In genomic region chr14:99790978-99791376, GRCh38 we compare ENCODE assay signal across 17 cellular contexts. TPM values are rescaled to one million over a fixed set of nuclear protein-coding genes. Genes with fewer than 3 reads are reported as not detected.
DNase-seq lines count a peak whose midpoint lies in the region; FAIRE-seq and TF ChIP-seq lines count a peak whose summit lies in the region.
"Had no signal": no experiment of that assay in that cellular context is flagged by ENCODE, and none has a peak within 500 bp of the region (broad histone marks: within the 10 kb centered on the region; RNA-seq: fewer than 3 reads in every experiment).

No MANE protein-coding gene starts in this region.

- no peak overlapping the region for H3K4me3 ChIP-seq in Caco-2 (ENCODE audit: low read depth, low read length)
- H3K4me3 ChIP-seq in mammary epithelial cell (replicated peaks in 1 of 3; ENCODE audit: insufficient read depth in 1 of 3, low read depth in 2 of 3, low read length in 3 of 3): no peak overlapping the region
- H3K4me3 ChIP-seq: SJCRH30, thoracic aorta had no signal

- no peaks in the 10 kb centered on the region for H3K9me3 Mint-ChIP-seq in Caco-2 (ENCODE audit: unreplicated experiment)
- H3K9me3 Mint-ChIP-seq in nephron: no peaks in the 10 kb centered on the region
- H3K9me3 Mint-ChIP-seq in activated naive CD4-positive, alpha-beta T cell treated with anti-CD3 and anti-CD28 coated beads for 36 hours: no peaks in the 10 kb centered on the region
- H3K9me3 Mint-ChIP-seq: activated naive CD4-positive, alpha-beta T cell treated with anti-CD3 and anti-CD28 coated beads, Interleukin-2, amount 10 ng/mL, durations not matched to agents 7 days and 5 days had no signal

- in situ Hi-C loops in mammary epithelial cell (cut with MboI; ENCODE audit: low sequenced_read_pairs in 2 of 2): no loop called here

- H3K4me1 ChIP-seq in Caco-2: no peaks in the 10 kb centered on the region
- peaks cover 4% of the 10 kb centered on the region for H3K4me1 ChIP-seq in mammary epithelial cell (ENCODE audit: insufficient read depth, low read length)

- H3K27me3 ChIP-seq in Caco-2 (replicated peaks; ENCODE audit: control insufficient read depth, insufficient read depth, low read length): no peaks in the 10 kb centered on the region
- H3K27me3 ChIP-seq in mammary epithelial cell (ENCODE audit: insufficient read depth, low read length): peaks cover 7% of the 10 kb centered on the region

- dilution Hi-C loops in mammary epithelial cell (cut with HindIII; ENCODE audit: low sequenced_read_pairs): no loop called here

- no peak overlapping the region for H2AFZ ChIP-seq in mammary epithelial cell (ENCODE audit: low read depth, low read length)

- H3K36me3 ChIP-seq in Caco-2 (ENCODE audit: control insufficient read depth, insufficient read depth, low read length) (no peaks in the 10 kb centered on the region), mammary epithelial cell (ENCODE audit: insufficient read depth, low read length) (no peaks in the 10 kb centered on the region)
- H3K36me3 ChIP-seq: thoracic aorta had no signal

- H3K4me2 ChIP-seq in mammary epithelial cell (ENCODE audit: insufficient read depth, low read depth, low read length): no peak overlapping the region

- H3K36me3 Mint-ChIP-seq in Caco-2 (ENCODE audit: insufficient read depth, unreplicated experiment): peaks cover 4% of the 10 kb centered on the region
- peaks cover 2% of the 10 kb centered on the region for H3K36me3 Mint-ChIP-seq in nephron (ENCODE audit: low read depth)
- H3K36me3 Mint-ChIP-seq in activated naive CD4-positive, alpha-beta T cell treated with anti-CD3 and anti-CD28 coated beads for 36 hours (ENCODE audit: low read depth): no peaks in the 10 kb centered on the region
- H3K36me3 Mint-ChIP-seq: activated naive CD4-positive, alpha-beta T cell treated with anti-CD3 and anti-CD28 coated beads, Interleukin-2, amount 10 ng/mL, durations not matched to agents 7 days and 5 days had no signal

- no peaks in the 10 kb centered on the region for H4K20me1 ChIP-seq in mammary epithelial cell (ENCODE audit: insufficient read depth, low read length)

- no peak for FAIRE-seq in D721Med (lab: Jason Lieb, UNC)

- peak; percentile 18 to 44 for DNase-seq in Caco-2
- peak; percentile 56 for DNase-seq in NCI-H1105 treated with DMSO at 0.1 percent for 48 hours (lab: John Stamatoyannopoulos, UW)
- peak; percentile 9 for DNase-seq in mammary epithelial cell
- no peak for DNase-seq in activated naive CD4-positive, alpha-beta T cell treated with anti-CD3 and anti-CD28 coated beads for 36 hours
- DNase-seq in EL: no peak
- DNase-seq in D721Med (ENCODE audit: insufficient read length, low spot score): no peak
- DNase-seq: activated CD4-positive, alpha-beta T cell treated with anti-CD3 and anti-CD28 coated beads for 48 hours; activated naive CD4-positive, alpha-beta T cell treated with anti-CD3 and anti-CD28 coated beads, Interleukin-2, amount 10 ng/mL, durations not matched to agents 7 days and 5 days; glutamatergic neuron; KG1; NCI-H1092 treated with DMSO at 0.1 percent for 48 hours; NCI-H446 treated with DMSO at 0.1 percent for 48 hours; SJCRH30; stimulated activated CD4-positive, alpha-beta T cell treated with anti-CD3 and anti-CD28 coated beads, Interleukin-2, amount 100 ng/mL, for 48 hours; T1000 had no signal

- CTCF ChIA-PET in Caco-2 (lab: Charles Lee) (no interaction called here), mammary epithelial cell (lab: Charles Lee; ENCODE audit: low non-redundant PET) (interaction anchor here (0.6 kb wide), 1 partner anchor 60 kb away, joined by 4 read pairs; no protein-coding TSS in a partner anchor)
- CTCF ChIA-PET in activated naive CD4-positive, alpha-beta T cell treated with anti-CD3 and anti-CD28 coated beads for 36 hours (lab: Charles Lee): no interaction called here

- intact Hi-C loops in Caco-2 (cut with micrococcal nuclease; ENCODE audit: unreplicated experiment): loop anchor here (5.0 kb wide), 1 partner anchor 109 kb away; the partner anchor contains the start of gene CYP46A1
- intact Hi-C loops in mammary epithelial cell (cut with micrococcal nuclease): loop anchor here (5.0 kb wide), 1 partner anchor 274 kb away; no protein-coding TSS in a partner anchor
- intact Hi-C loops in activated naive CD4-positive, alpha-beta T cell treated with anti-CD3 and anti-CD28 coated beads for 36 hours (cut with micrococcal nuclease): loop anchor here (5.0 to 10.0 kb wide), 3 partner anchors 46 to 496 kb away; no protein-coding TSS in a partner anchor

- H3K27ac Mint-ChIP-seq in Caco-2 (ENCODE audit: unreplicated experiment) (peak overlapping the region; percentile 34), nephron (peak overlapping the region in 2 of 3 experiments; percentile 68 to 87)
- H3K27ac Mint-ChIP-seq in activated naive CD4-positive, alpha-beta T cell treated with anti-CD3 and anti-CD28 coated beads for 36 hours: no peak overlapping the region
- H3K27ac Mint-ChIP-seq: activated naive CD4-positive, alpha-beta T cell treated with anti-CD3 and anti-CD28 coated beads, Interleukin-2, amount 10 ng/mL, durations not matched to agents 7 days and 5 days had no signal

- H3K4me1 Mint-ChIP-seq in Caco-2 (ENCODE audit: low read depth, unreplicated experiment): peaks cover 14% of the 10 kb centered on the region
- peaks cover 59% of the 10 kb centered on the region for H3K4me1 Mint-ChIP-seq in nephron
- H3K4me1 Mint-ChIP-seq in activated naive CD4-positive, alpha-beta T cell treated with anti-CD3 and anti-CD28 coated beads for 36 hours (ENCODE audit: low read depth): peaks cover 21% of the 10 kb centered on the region

- H3K9ac ChIP-seq in mammary epithelial cell (ENCODE audit: insufficient read depth, low read length): no peak overlapping the region

- 57% methylated on average over 5 of the region's 6 CpGs for WGBS in mammary epithelial cell (ENCODE audit: low coverage, missing lambda C conversion rate)

- no peaks in the 10 kb centered on the region for H3K79me2 ChIP-seq in mammary epithelial cell (ENCODE audit: insufficient read depth, low read length)

- BruUV-seq in Caco-2 (replicated peaks; lab: Mats Ljungman, UMichigan) (no TSS peak), mammary epithelial cell (replicated peaks; lab: Mats Ljungman, UMichigan) (no TSS peak)

- H3K9me3 ChIP-seq in Caco-2 (no peaks in the 10 kb centered on the region), mammary epithelial cell (replicated peaks; ENCODE audit: insufficient read depth, low read length) (no peaks in the 10 kb centered on the region)
- H3K9me3 ChIP-seq: SJCRH30, thoracic aorta had no signal

- H3K27me3 Mint-ChIP-seq in Caco-2 (ENCODE audit: insufficient read depth, unreplicated experiment) (peaks cover 2% of the 10 kb centered on the region), nephron (ENCODE audit: low read depth) (peaks cover 8% of the 10 kb centered on the region)
- peaks cover 6% of the 10 kb centered on the region for H3K27me3 Mint-ChIP-seq in activated naive CD4-positive, alpha-beta T cell treated with anti-CD3 and anti-CD28 coated beads for 36 hours (ENCODE audit: low read depth)

- no peak overlapping the region for H3K27ac ChIP-seq in mammary epithelial cell (ENCODE audit: insufficient read depth, low read depth, low read length)
- H3K27ac ChIP-seq: SJCRH30 had no signal

- H3K4me3 Mint-ChIP-seq in Caco-2 (ENCODE audit: unreplicated experiment) (no peak overlapping the region), nephron (peak overlapping the region in 2 of 3 experiments; percentile 75 to 84)
- no peak overlapping the region for H3K4me3 Mint-ChIP-seq in activated naive CD4-positive, alpha-beta T cell treated with anti-CD3 and anti-CD28 coated beads for 36 hours
- H3K4me3 Mint-ChIP-seq: activated naive CD4-positive, alpha-beta T cell treated with anti-CD3 and anti-CD28 coated beads, Interleukin-2, amount 10 ng/mL, durations not matched to agents 7 days and 5 days had no signal

- POLR2A ChIA-PET in Caco-2 (lab: Charles Lee): no interaction called here

- no peak for TF ChIP-seq CTCF in Caco-2 (IDR thresholded peaks at IDR 0.05; ENCODE audit: insufficient read depth in 1 of 2, low read depth in 1 of 2, low read length in 1 of 2, severe bottlenecking in 1 of 2, unreplicated experiment in 1 of 2)
- no peak for TF ChIP-seq CTCF in mammary epithelial cell (conservative IDR thresholded peaks at IDR 0.05 in 1 of 2, IDR thresholded peaks at IDR 0.05 in 1 of 2; ENCODE audit: extremely low read depth in 1 of 2, insufficient read depth in 1 of 2, low read depth in 1 of 2, low read length in 2 of 2)
- TF ChIP-seq CTCF in nephron (IDR thresholded peaks at IDR 0.05; ENCODE audit: unreplicated experiment in 3 of 3): no peak
- no peak for TF ChIP-seq CTCF in D721Med (IDR thresholded peaks at IDR 0.05; ENCODE audit: insufficient read depth, missing control alignments)

RNA-seq across cellular contexts. Expression of gene EML1, which starts 2.2 kb away (rescaled TPM):
- 5.9 and 7.2 TPM in 2 replicates for total RNA-seq in Caco-2 (2022)
- total RNA-seq in mammary epithelial cell: 1 to 10 TPM; 2.8 to 4.2 TPM
- polyA plus RNA-seq in mammary epithelial cell: 0.42 TPM
- 46.5 TPM for polyA minus RNA-seq in mammary epithelial cell
- total RNA-seq in activated naive CD4-positive, alpha-beta T cell treated with anti-CD3 and anti-CD28 coated beads for 36 hours: 1 to 10 TPM in 1 of 2 experiments, under 1 TPM in 1; 0.91 to 1.2 TPM

Comparison
In these comparisons a context has a peak if more than half of its experiments do, and no peak if none do; other contexts are left out.
1. DNase-seq: peak in Caco-2 (2 of 2), NCI-H1105 treated with DMSO at 0.1 percent for 48 hours (single experiment) and mammary epithelial cell (single experiment); none in activated naive CD4-positive, alpha-beta T cell treated with anti-CD3 and anti-CD28 coated beads for 36 hours (single experiment), EL (single experiment) and D721Med (single experiment).
2. H3K4me3 Mint-ChIP-seq: peak in nephron (2 of 3); none in Caco-2 (single experiment) and activated naive CD4-positive, alpha-beta T cell treated with anti-CD3 and anti-CD28 coated beads for 36 hours (single experiment).